Comparison of ENCODE assay signal across 8 cellular contexts in genomic region chr9:107283621-107284616, GRCh38. TPM values are rescaled to one million over a fixed set of nuclear protein-coding genes. Genes with fewer than 3 reads are reported as not detected.
DNase-seq lines count a peak whose midpoint lies in the region; ATAC-seq and TF ChIP-seq lines count a peak whose summit lies in the region.

No MANE protein-coding gene starts in this region.

- H3K4me3 Mint-ChIP-seq in activated naive CD8-positive, alpha-beta T cell treated with anti-CD3 and anti-CD28 coated beads, Interleukin-2, amount 50 U/mL, for 24 hours: peak overlapping the region; percentile 92

- peak overlapping the region; percentile 98 for H3K27ac ChIP-seq in upper lobe of right lung

- H3K4me1 Mint-ChIP-seq in activated naive CD8-positive, alpha-beta T cell treated with anti-CD3 and anti-CD28 coated beads, Interleukin-2, amount 50 U/mL, for 24 hours: peaks cover 69% of the 10 kb centered on the region

- intact Hi-C loops in left cardiac atrium (cut with DNase I): no loop called here
- intact Hi-C loops in posterior cingulate gyrus (cut with DNase I): loop anchor here (10.0 kb wide), 2 partner anchors 51 to 419 kb away; partner anchors contain the start of gene ZNF462
- intact Hi-C loops in upper lobe of right lung (cut with DNase I): no loop called here

- no peaks in the 10 kb centered on the region for H3K9me3 ChIP-seq in upper lobe of right lung

- H3K27me3 Mint-ChIP-seq in activated naive CD8-positive, alpha-beta T cell treated with anti-CD3 and anti-CD28 coated beads, Interleukin-2, amount 50 U/mL, for 24 hours: no peaks in the 10 kb centered on the region

- DNase-seq in GF-D8 (lab: John Stamatoyannopoulos, UW) (peak; percentile 49), H7 (peak; percentile 75), LoVo (ENCODE audit: low spot score) (peak; percentile 59), left cardiac atrium (peak; percentile 77), posterior cingulate gyrus (peak; percentile 31 to 91 (median 46)), upper lobe of right lung (peak; percentile 90)
- peak; percentile 74 for DNase-seq in activated naive CD8-positive, alpha-beta T cell treated with anti-CD3 and anti-CD28 coated beads, Interleukin-2, amount 50 U/mL, for 24 hours

- no peaks in the 10 kb centered on the region for H3K9me3 Mint-ChIP-seq in activated naive CD8-positive, alpha-beta T cell treated with anti-CD3 and anti-CD28 coated beads, Interleukin-2, amount 50 U/mL, for 24 hours

- H3K27ac Mint-ChIP-seq in activated naive CD8-positive, alpha-beta T cell treated with anti-CD3 and anti-CD28 coated beads, Interleukin-2, amount 50 U/mL, for 24 hours: peak overlapping the region; percentile 94

- peaks cover 16% of the 10 kb centered on the region for H3K36me3 Mint-ChIP-seq in activated naive CD8-positive, alpha-beta T cell treated with anti-CD3 and anti-CD28 coated beads, Interleukin-2, amount 50 U/mL, for 24 hours (ENCODE audit: low read depth)

- H3K27me3 ChIP-seq in H7 (ENCODE audit: control insufficient read depth, insufficient read depth, low read length) (no peaks in the 10 kb centered on the region), upper lobe of right lung (no peaks in the 10 kb centered on the region)

- H3K36me3 ChIP-seq in H7 (replicated peaks; ENCODE audit: control insufficient read depth, insufficient read depth, low read length) (no peaks in the 10 kb centered on the region), upper lobe of right lung (no peaks in the 10 kb centered on the region)

- peak; percentile 54 for ATAC-seq in SK-N-SH treated with all-trans-retinoic acid at 6 μM for 48 hours
- peak; percentile 50 for ATAC-seq in activated naive CD8-positive, alpha-beta T cell treated with anti-CD3 and anti-CD28 coated beads, Interleukin-2, amount 50 U/mL, for 24 hours
- peak; percentile 46 to 60 for ATAC-seq in left cardiac atrium
- ATAC-seq in upper lobe of right lung: peak; percentile 74

- no peak for TF ChIP-seq CTCF in upper lobe of right lung (IDR thresholded peaks at IDR 0.05)

- H3K4me1 ChIP-seq in upper lobe of right lung: peaks cover 35% of the 10 kb centered on the region

- peak overlapping the region; percentile 98 for H3K4me3 ChIP-seq in H7 (ENCODE audit: insufficient read depth, low read depth, low read length)
- H3K4me3 ChIP-seq in upper lobe of right lung: peak overlapping the region; percentile 84

TF ChIP-seq in SK-N-SH treated with all-trans-retinoic acid at 6 μM for 48 hours, 23 proteins besides CTCF, POLR2A, EP300 and RAD21:
- TF ChIP-seq TSHZ2 (CRISPR knock-in tag; IDR thresholded peaks at IDR 0.05) (no peak), ZFP3 (CRISPR knock-in tag; IDR thresholded peaks at IDR 0.05) (peak; percentile 78), CREB5 (CRISPR knock-in tag; IDR thresholded peaks at IDR 0.05; ENCODE audit: low read depth) (no peak), PPARA (CRISPR knock-in tag; IDR thresholded peaks at IDR 0.05; ENCODE audit: borderline replicate concordance) (no peak), TOX (CRISPR knock-in tag; IDR thresholded peaks at IDR 0.05; ENCODE audit: borderline replicate concordance) (no peak)

RNA-seq across cellular contexts. Expression of gene RAD23B, which starts 0.8 kb away (rescaled TPM):
- 137 and 174 TPM in 2 replicates for total RNA-seq in H7 (2014; rRNA removed; shearing (Covaris generic))
- total RNA-seq in left cardiac atrium: 10 to 100 TPM; 87.6 to 88.7 TPM
- 98.0 TPM for total RNA-seq in upper lobe of right lung

Comparison
In these comparisons a context has a peak if more than half of its experiments do, and no peak if none do; other contexts are left out.
1. Peak in every context shown above with its lines: DNase-seq, ATAC-seq, H3K4me3 ChIP-seq and H3K27ac ChIP-seq.